9 cellular contexts compared by ENCODE assay signal in the genomic region with DNA sequence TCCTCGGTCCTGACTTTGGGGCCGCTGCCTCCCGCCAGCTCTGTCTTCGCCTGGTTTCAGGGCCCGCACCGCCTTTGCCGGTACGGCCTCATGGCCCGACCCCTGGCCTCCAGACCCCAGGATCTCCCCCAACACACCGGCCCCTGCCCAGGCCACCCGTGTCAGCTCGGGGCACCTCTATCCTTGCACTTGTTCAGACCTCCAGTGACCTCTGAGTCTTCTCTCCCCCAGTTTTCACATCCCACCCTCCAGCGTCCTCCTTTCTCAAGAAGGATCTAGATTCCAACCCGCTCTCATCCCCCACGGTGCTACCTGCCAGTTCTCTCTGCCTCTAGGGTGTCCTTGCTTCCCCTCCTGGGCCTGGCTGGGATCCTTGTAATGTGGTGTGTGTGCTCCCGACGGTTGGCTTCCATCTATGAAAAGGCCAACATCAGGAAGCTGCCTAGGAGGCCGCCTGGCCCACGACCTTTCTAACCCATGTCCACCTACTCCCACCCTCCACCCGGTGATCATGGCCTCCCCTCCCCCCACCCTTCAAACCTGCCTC.
DNase-seq lines count a peak whose midpoint lies in the region; ATAC-seq and TF ChIP-seq lines count a peak whose summit lies in the region.
"Had no signal": no experiment of that assay in that cellular context is flagged by ENCODE, and none has a peak within 500 bp of the region (broad histone marks: within the 10 kb centered on the region; RNA-seq: fewer than 3 reads in every experiment).

No MANE protein-coding gene starts in this region.

- H3K4me2 ChIP-seq in KMS-11, result peak overlapping the region; percentile 99; the same call in 1 of the 2 replicates

- peak overlapping the region; percentile 67 for H3K4me3 ChIP-seq in AG04449 (ENCODE audit: low read depth, low read length)
- H3K4me3 ChIP-seq in KMS-11 (IDR thresholded peaks at IDR 0.05; ENCODE audit: insufficient read depth, low read depth, low read length), result no peak overlapping the region
- H3K4me3 ChIP-seq in duodenal mucosa (ENCODE audit: low read depth in 1 of 2, low read length in 2 of 2), result peak overlapping the region; percentile 79 to 88

- H3K27ac Mint-ChIP-seq in nephron, result peak overlapping the region; percentile 95 to 99 (median 98)

- H3K36me3 ChIP-seq in KMS-11 (ENCODE audit: insufficient read depth) (no peaks in the 10 kb centered on the region), duodenal mucosa (ENCODE audit: control insufficient read depth in 1 of 2, insufficient read depth in 2 of 2, low read length in 2 of 2) (no peaks in the 10 kb centered on the region)

- H3K4me1 Mint-ChIP-seq in nephron, result peaks cover 20% of the 10 kb centered on the region

- TF ChIP-seq CTCF in AG04449 (IDR thresholded peaks at IDR 0.05; ENCODE audit: insufficient read depth, low read length, missing control alignments), result no peak
- TF ChIP-seq CTCF in KMS-11 (conservative IDR thresholded peaks at IDR 0.05; ENCODE audit: low read depth, low read length), result no peak
- no peak for TF ChIP-seq CTCF in nephron (IDR thresholded peaks at IDR 0.05; ENCODE audit: unreplicated experiment in 3 of 3)

- H3K4me3 Mint-ChIP-seq in nephron, result peak overlapping the region; percentile 85 to 96 (median 90)

- no peaks in the 10 kb centered on the region for H3K9me3 ChIP-seq in duodenal mucosa (ENCODE audit: control insufficient read depth in 1 of 2, low read length in 2 of 2)

- H3K27me3 Mint-ChIP-seq in nephron (ENCODE audit: low read depth), result peaks cover 7% of the 10 kb centered on the region

- no peaks in the 10 kb centered on the region for H3K79me2 ChIP-seq in KMS-11 (ENCODE audit: insufficient read depth, low read depth)

- H2AFZ ChIP-seq in KMS-11 (ENCODE audit: low read depth), result peak overlapping the region; percentile 80

- POLR2A ChIA-PET in AG04449 (lab: Yijun Ruan, JAX), result no interaction called here

- CTCF ChIA-PET in AG04449 (lab: Yijun Ruan, JAX), result interaction anchor here (0.7 to 1.1 kb wide), 3 partner anchors 8 to 393 kb away, joined by 3 read pairs; no protein-coding TSS in a partner anchor

- ATAC-seq in HG03571 (IDR thresholded peaks at IDR 0.05; ENCODE audit: unreplicated experiment) (no peak), GM18511 (IDR thresholded peaks at IDR 0.05; ENCODE audit: unreplicated experiment) (no peak)

- H3K9ac ChIP-seq in KMS-11 (peak overlapping the region; percentile 93), duodenal mucosa (ENCODE audit: low read depth in 1 of 2, low read length in 2 of 2) (peak overlapping the region in 1 of 2 donors; percentile 38)

- H3K4me1 ChIP-seq in KMS-11 (ENCODE audit: low read depth, poor library complexity, severe bottlenecking) (peaks cover 32% of the 10 kb centered on the region), duodenal mucosa (ENCODE audit: control insufficient read depth in 1 of 2, insufficient read depth in 2 of 2, low read length in 2 of 2) (peaks cover 8 to 12% of the 10 kb centered on the region in 2 donors)

- H3K27me3 ChIP-seq in KMS-11 (ENCODE audit: insufficient read depth, low read depth), result no peaks in the 10 kb centered on the region
- no peaks in the 10 kb centered on the region for H3K27me3 ChIP-seq in duodenal mucosa (ENCODE audit: control insufficient read depth in 1 of 2, insufficient read depth in 2 of 2, low read length in 2 of 2)

- H3K36me3 Mint-ChIP-seq in nephron (ENCODE audit: low read depth), result no peaks in the 10 kb centered on the region

- H4K20me1 ChIP-seq in KMS-11 (ENCODE audit: insufficient read depth), result no peaks in the 10 kb centered on the region

- H3K9me3 Mint-ChIP-seq in nephron, result no peaks in the 10 kb centered on the region

- no peak for DNase-seq in AG04449 (ENCODE audit: low read depth, low spot score)
- DNase-seq in NCI-H1092 (lab: John Stamatoyannopoulos, UW), result no peak
- DNase-seq in NCI-H226, result no peak
- DNase-seq: activated CD4-positive, alpha-beta T cell treated with anti-CD3 and anti-CD28 coated beads for 1 hour had no signal

- peak overlapping the region; percentile 96 for H3K27ac ChIP-seq in KMS-11
- no peak overlapping the region for H3K27ac ChIP-seq in duodenal mucosa (ENCODE audit: low read depth, low read length)
